ENCODE assay signal across 8 cellular contexts in genomic region chr2:231716641-231717280, GRCh38. TPM values are rescaled to one million over a fixed set of nuclear protein-coding genes. Genes with fewer than 3 reads are reported as not detected.
DNase-seq lines count a peak whose midpoint lies in the region; ATAC-seq and TF ChIP-seq lines count a peak whose summit lies in the region.

No MANE protein-coding gene starts in this region.

- no peak for DNase-seq in activated naive CD8-positive, alpha-beta T cell treated with anti-CD3 and anti-CD28 coated beads, Interleukin-2, amount 50 U/mL, for 24 hours
- DNase-seq in activated naive CD8-positive, alpha-beta T cell treated with anti-CD3 and anti-CD28 coated beads for 36 hours, result no peak
- peak; percentile 17 for DNase-seq in RPMI7951 (ENCODE audit: low read depth)
- DNase-seq in fibroblast of peridontal ligament (ENCODE audit: extremely low read depth), result peak; percentile 50
- DNase-seq in smooth muscle cell (lab: John Stamatoyannopoulos, UW; ENCODE audit: unreplicated experiment), result no peak
- no peak for DNase-seq in AML-193 (lab: John Stamatoyannopoulos, UW)
- no peak for DNase-seq in T-helper 1 cell

- H3K9ac ChIP-seq in smooth muscle cell (ENCODE audit: low read depth), result no peak overlapping the region

- no peaks in the 10 kb centered on the region for H3K27me3 ChIP-seq in smooth muscle cell (ENCODE audit: low read depth)

- TF ChIP-seq CTCF in smooth muscle cell (IDR thresholded peaks at IDR 0.05; ENCODE audit: borderline replicate concordance, insufficient read depth, poor library complexity, severe bottlenecking), result no peak

- H3K36me3 Mint-ChIP-seq in activated naive CD8-positive, alpha-beta T cell treated with anti-CD3 and anti-CD28 coated beads, Interleukin-2, amount 50 U/mL, for 24 hours (ENCODE audit: low read depth), result peaks cover 21% of the 10 kb centered on the region
- H3K36me3 Mint-ChIP-seq in activated naive CD8-positive, alpha-beta T cell treated with anti-CD3 and anti-CD28 coated beads for 36 hours, result peaks cover 24% of the 10 kb centered on the region

- 93% methylated on average over 11 of the region's 11 CpGs for WGBS in smooth muscle cell (ENCODE audit: low lambda C conversion rate)

- ATAC-seq in activated naive CD8-positive, alpha-beta T cell treated with anti-CD3 and anti-CD28 coated beads, Interleukin-2, amount 50 U/mL, for 24 hours, result no peak
- no peak for ATAC-seq in HG02973 (IDR thresholded peaks at IDR 0.05; ENCODE audit: unreplicated experiment)

- no peak overlapping the region for H2AFZ ChIP-seq in smooth muscle cell (ENCODE audit: low read depth)

- H3K27me3 Mint-ChIP-seq in activated naive CD8-positive, alpha-beta T cell treated with anti-CD3 and anti-CD28 coated beads, Interleukin-2, amount 50 U/mL, for 24 hours, result peaks cover 1% of the 10 kb centered on the region
- no peaks in the 10 kb centered on the region for H3K27me3 Mint-ChIP-seq in activated naive CD8-positive, alpha-beta T cell treated with anti-CD3 and anti-CD28 coated beads for 36 hours

- H3K27ac Mint-ChIP-seq in activated naive CD8-positive, alpha-beta T cell treated with anti-CD3 and anti-CD28 coated beads, Interleukin-2, amount 50 U/mL, for 24 hours, result peak overlapping the region; percentile 46
- H3K27ac Mint-ChIP-seq in activated naive CD8-positive, alpha-beta T cell treated with anti-CD3 and anti-CD28 coated beads for 36 hours, result no peak overlapping the region

- H3F3A ChIP-seq in smooth muscle cell (ENCODE audit: low read depth), result peaks cover 20% of the 10 kb centered on the region

- no peaks in the 10 kb centered on the region for H3K9me3 Mint-ChIP-seq in activated naive CD8-positive, alpha-beta T cell treated with anti-CD3 and anti-CD28 coated beads, Interleukin-2, amount 50 U/mL, for 24 hours
- peaks cover 1% of the 10 kb centered on the region for H3K9me3 Mint-ChIP-seq in activated naive CD8-positive, alpha-beta T cell treated with anti-CD3 and anti-CD28 coated beads for 36 hours

- H3K79me2 ChIP-seq in smooth muscle cell (ENCODE audit: low read depth), result peaks cover 9% of the 10 kb centered on the region

- peaks cover 34% of the 10 kb centered on the region for H4K20me1 ChIP-seq in smooth muscle cell (ENCODE audit: low read depth)

- H3K4me3 ChIP-seq in smooth muscle cell, result no peak overlapping the region

- no peaks in the 10 kb centered on the region for H3K36me3 ChIP-seq in smooth muscle cell (ENCODE audit: low read depth)

- H3K27ac ChIP-seq in smooth muscle cell (ENCODE audit: low read depth), result peak overlapping the region; percentile 73

- H3K4me3 Mint-ChIP-seq in activated naive CD8-positive, alpha-beta T cell treated with anti-CD3 and anti-CD28 coated beads, Interleukin-2, amount 50 U/mL, for 24 hours, result peak overlapping the region; percentile 11
- no peak overlapping the region for H3K4me3 Mint-ChIP-seq in activated naive CD8-positive, alpha-beta T cell treated with anti-CD3 and anti-CD28 coated beads for 36 hours

- no peak overlapping the region for H3K4me2 ChIP-seq in smooth muscle cell

- peaks cover 36% of the 10 kb centered on the region for H3K4me1 Mint-ChIP-seq in activated naive CD8-positive, alpha-beta T cell treated with anti-CD3 and anti-CD28 coated beads, Interleukin-2, amount 50 U/mL, for 24 hours
- peaks cover 29% of the 10 kb centered on the region for H3K4me1 Mint-ChIP-seq in activated naive CD8-positive, alpha-beta T cell treated with anti-CD3 and anti-CD28 coated beads for 36 hours

- H3K4me1 ChIP-seq in smooth muscle cell (ENCODE audit: low read depth), result peaks cover 4% of the 10 kb centered on the region

- H3K9me3 ChIP-seq in smooth muscle cell (replicated peaks; ENCODE audit: low read depth), result no peaks in the 10 kb centered on the region

RNA-seq across cellular contexts. Expression of gene PTMA, which starts 8.4 kb away (rescaled TPM):
- total RNA-seq in activated naive CD8-positive, alpha-beta T cell treated with anti-CD3 and anti-CD28 coated beads for 36 hours, result 1,000 to 10,000 TPM; 2,595 to 2,627 TPM
- 1,433 and 1,788 TPM in 2 replicates for total RNA-seq in RPMI7951 (2014; rRNA removed; shearing (Covaris generic))
- 576 and 655 TPM in 2 replicates for total RNA-seq in smooth muscle cell
- polyA plus RNA-seq in smooth muscle cell, result 615 and 653 TPM in 2 replicates

Comparison
In these comparisons a context has a peak if more than half of its experiments do, and no peak if none do; other contexts are left out.
1. DNase-seq: peak in RPMI7951 (single experiment) and fibroblast of peridontal ligament (single experiment); none in activated naive CD8-positive, alpha-beta T cell treated with anti-CD3 and anti-CD28 coated beads, Interleukin-2, amount 50 U/mL, for 24 hours (single experiment), activated naive CD8-positive, alpha-beta T cell treated with anti-CD3 and anti-CD28 coated beads for 36 hours (single experiment), smooth muscle cell (single experiment), AML-193 (0 of 2) and T-helper 1 cell (0 of 5).